Comparison of ENCODE assay signal across 10 cellular contexts in genomic region chr3:16741103-16741758, GRCh38.
DNase-seq lines count a peak whose midpoint lies in the region; ATAC-seq and TF ChIP-seq lines count a peak whose summit lies in the region.
"Had no signal": no experiment of that assay in that cellular context is flagged by ENCODE, and none has a peak within 500 bp of the region (broad histone marks: within the 10 kb centered on the region; RNA-seq: fewer than 3 reads in every experiment).

No MANE protein-coding gene starts in this region.

- TF ChIP-seq CTCF in choroid plexus epithelial cell (conservative IDR thresholded peaks at IDR 0.05; ENCODE audit: low read depth, low read length), result no peak

- ATAC-seq in HG03565 (IDR thresholded peaks at IDR 0.05; ENCODE audit: unreplicated experiment) (peak; percentile 41), HG03097 (IDR thresholded peaks at IDR 0.05; ENCODE audit: low FRiP score, unreplicated experiment) (no peak)

- intact Hi-C loops in activated naive CD4-positive, alpha-beta T cell treated with anti-CD3 and anti-CD28 coated beads for 36 hours (cut with micrococcal nuclease), result no loop called here

- H3K27me3 Mint-ChIP-seq in activated naive CD4-positive, alpha-beta T cell treated with anti-CD3 and anti-CD28 coated beads for 36 hours (ENCODE audit: low read depth), result no peaks in the 10 kb centered on the region

- H3K4me3 Mint-ChIP-seq in activated naive CD4-positive, alpha-beta T cell treated with anti-CD3 and anti-CD28 coated beads for 36 hours, result no peak overlapping the region

- peaks cover 12% of the 10 kb centered on the region for H3K9me3 Mint-ChIP-seq in activated naive CD4-positive, alpha-beta T cell treated with anti-CD3 and anti-CD28 coated beads for 36 hours

- no peak overlapping the region for H3K4me3 ChIP-seq in choroid plexus epithelial cell (ENCODE audit: low read depth, low read length)
- H3K4me3 ChIP-seq: BLaER1 treated with 17β-estradiol and CSF1 and Interleukin-3, amounts not matched to agents 10 nM and 100 nM had no signal

- no peaks in the 10 kb centered on the region for H3K36me3 Mint-ChIP-seq in activated naive CD4-positive, alpha-beta T cell treated with anti-CD3 and anti-CD28 coated beads for 36 hours (ENCODE audit: low read depth)

- DNase-seq in activated naive CD4-positive, alpha-beta T cell treated with anti-CD3 and anti-CD28 coated beads for 36 hours, result peak; percentile 22
- DNase-seq in activated naive CD4-positive, alpha-beta T cell (lab: John Stamatoyannopoulos, UW), result no peak
- DNase-seq in choroid plexus epithelial cell (ENCODE audit: low read depth), result peak; percentile 95
- DNase-seq in stimulated activated CD8-positive, alpha-beta memory T cell treated with anti-CD3 and anti-CD28 coated beads, Interleukin-2, amount 100 ng/mL, for 48 hours (ENCODE audit: low read depth in 2 of 2), result peak; percentile 16 to 31
- no peak for DNase-seq in SKM-1 treated with dmso at 0.1 percent for 144 hours (lab: John Stamatoyannopoulos, UW; ENCODE audit: unreplicated experiment)
- DNase-seq in NCI-H1694 (lab: John Stamatoyannopoulos, UW), result no peak
- DNase-seq: NCI-H1105 treated with DMSO at 0.1 percent for 48 hours had no signal

- CTCF ChIA-PET in activated naive CD4-positive, alpha-beta T cell treated with anti-CD3 and anti-CD28 coated beads for 36 hours (lab: Charles Lee), result no interaction called here

- peaks cover 3% of the 10 kb centered on the region for H3K4me1 Mint-ChIP-seq in activated naive CD4-positive, alpha-beta T cell treated with anti-CD3 and anti-CD28 coated beads for 36 hours (ENCODE audit: low read depth)

- no peak overlapping the region for H3K27ac Mint-ChIP-seq in activated naive CD4-positive, alpha-beta T cell treated with anti-CD3 and anti-CD28 coated beads for 36 hours

Comparison
In these comparisons a context has a peak if more than half of its experiments do, and no peak if none do; other contexts are left out.
1. DNase-seq: peak in activated naive CD4-positive, alpha-beta T cell treated with anti-CD3 and anti-CD28 coated beads for 36 hours (single experiment), choroid plexus epithelial cell (single experiment) and stimulated activated CD8-positive, alpha-beta memory T cell treated with anti-CD3 and anti-CD28 coated beads, Interleukin-2, amount 100 ng/mL, for 48 hours (2 of 2); none in activated naive CD4-positive, alpha-beta T cell (0 of 4), SKM-1 treated with dmso at 0.1 percent for 144 hours (single experiment) and NCI-H1694 (single experiment).